In genomic region chr17:39951924-39952664, GRCh38 we compare ENCODE assay signal across 8 cellular contexts. TPM values are rescaled to one million over a fixed set of nuclear protein-coding genes. Genes with fewer than 3 reads are reported as not detected.
A peak's percentile ranks its signal among the peaks of the same experiment; 100 is the strongest.
DNase-seq lines count a peak whose midpoint lies in the region; ATAC-seq, FAIRE-seq and TF ChIP-seq lines count a peak whose summit lies in the region.

No MANE protein-coding gene starts in this region.

- peak overlapping the region; percentile 24 for H3K27ac Mint-ChIP-seq in CD4-positive, alpha-beta T cell
- peak overlapping the region; percentile 85 for H3K27ac Mint-ChIP-seq in dendritic cell treated with granulocyte-macrophage colony-stimulating factor and Interleukin-4, amounts not matched to agents 40 ng/mL and 50 ng/mL, for 4 days
- peak overlapping the region in 1 of 3 experiments; percentile 48 for H3K27ac Mint-ChIP-seq in nephron

- H3K27me3 ChIP-seq in CD4-positive, alpha-beta T cell (ENCODE audit: control insufficient read depth, insufficient read depth, low read length) = no peaks in the 10 kb centered on the region
- H3K27me3 ChIP-seq in HUES64 (ENCODE audit: insufficient read depth, low read length) (peaks cover 17% of the 10 kb centered on the region), aorta (ENCODE audit: control insufficient read depth in 1 of 2, insufficient read depth in 2 of 2, low read length in 1 of 2) (no peaks in the 10 kb centered on the region)

- DNase-seq in CD4-positive, alpha-beta T cell = no peak
- DNase-seq in aorta (no peak), GM12892 (ENCODE audit: insufficient read length) (no peak)

- peak overlapping the region; percentile 68 for H3K4me3 Mint-ChIP-seq in CD4-positive, alpha-beta T cell
- peak overlapping the region; percentile 72 for H3K4me3 Mint-ChIP-seq in dendritic cell treated with granulocyte-macrophage colony-stimulating factor and Interleukin-4, amounts not matched to agents 40 ng/mL and 50 ng/mL, for 4 days
- H3K4me3 Mint-ChIP-seq in nephron = peak overlapping the region; percentile 68 to 70 (median 70)

- H3K4me1 ChIP-seq in HUES64 (ENCODE audit: insufficient read depth, low read length) (no peaks in the 10 kb centered on the region; the same call in 1 of the 2 replicates), aorta (ENCODE audit: control insufficient read depth in 1 of 2, insufficient read depth in 2 of 2, low read length in 2 of 2) (no peaks in the 10 kb centered on the region)

- H3K4me1 Mint-ChIP-seq in CD4-positive, alpha-beta T cell (ENCODE audit: low read depth) = peaks cover 31% of the 10 kb centered on the region
- H3K4me1 Mint-ChIP-seq in dendritic cell treated with granulocyte-macrophage colony-stimulating factor and Interleukin-4, amounts not matched to agents 40 ng/mL and 50 ng/mL, for 4 days (ENCODE audit: low read depth) = peaks cover 58% of the 10 kb centered on the region
- H3K4me1 Mint-ChIP-seq in nephron = peaks cover 14% of the 10 kb centered on the region

- H3K27me3 Mint-ChIP-seq in CD4-positive, alpha-beta T cell = no peaks in the 10 kb centered on the region
- H3K27me3 Mint-ChIP-seq in dendritic cell treated with granulocyte-macrophage colony-stimulating factor and Interleukin-4, amounts not matched to agents 40 ng/mL and 50 ng/mL, for 4 days = peaks cover 20% of the 10 kb centered on the region
- H3K27me3 Mint-ChIP-seq in nephron (ENCODE audit: low read depth) = no peaks in the 10 kb centered on the region

- POLR2A ChIA-PET in CD4-positive, alpha-beta T cell (lab: Charles Lee) = interaction anchor here (1.0 to 3.6 kb wide), 4 partner anchors 25 to 222 kb away, joined by 3 to 46 read pairs (median 5); partner anchors contain the start of genes LRRC3C, MIEN1, ORMDL3 and PSMD3

- 62% methylated on average over 21 of the region's 21 CpGs for WGBS in HUES64
- WGBS in aorta, 2 donors = 77 to 78% methylated on average over 21 of the region's 21 CpGs

- no peaks in the 10 kb centered on the region for H3K9me3 ChIP-seq in CD4-positive, alpha-beta T cell (ENCODE audit: control insufficient read depth, low read length)
- no peaks in the 10 kb centered on the region for H3K9me3 ChIP-seq in HUES64 (ENCODE audit: insufficient read depth, low read depth, low read length)
- no peaks in the 10 kb centered on the region for H3K9me3 ChIP-seq in aorta (ENCODE audit: control insufficient read depth, low read length)

- ATAC-seq in CD4-positive, alpha-beta T cell (ENCODE audit: poor library complexity) = peak; percentile 1
- ATAC-seq in GM21526 (IDR thresholded peaks at IDR 0.05; ENCODE audit: low FRiP score, unreplicated experiment) = no peak
- ATAC-seq in HG02623 (IDR thresholded peaks at IDR 0.05; ENCODE audit: unreplicated experiment) = no peak
- ATAC-seq in aorta (ENCODE audit: low FRiP score) = no peak

- CTCF ChIA-PET in CD4-positive, alpha-beta T cell (lab: Charles Lee) = interaction anchor here (2.3 to 2.9 kb wide), 2 partner anchors 28 kb away, joined by 6 to 22 read pairs; partner anchors contain the start of gene PSMD3

- no peak for FAIRE-seq in GM12892 (lab: Jason Lieb, UNC)

- TF ChIP-seq CTCF in CD4-positive, alpha-beta T cell (IDR thresholded peaks at IDR 0.05) = no peak
- no peak for TF ChIP-seq CTCF in nephron (IDR thresholded peaks at IDR 0.05; ENCODE audit: unreplicated experiment in 3 of 3)

- no peaks in the 10 kb centered on the region for H3K36me3 Mint-ChIP-seq in CD4-positive, alpha-beta T cell (ENCODE audit: low read depth)
- H3K36me3 Mint-ChIP-seq in dendritic cell treated with granulocyte-macrophage colony-stimulating factor and Interleukin-4, amounts not matched to agents 40 ng/mL and 50 ng/mL, for 4 days (ENCODE audit: low read depth) = no peaks in the 10 kb centered on the region
- H3K36me3 Mint-ChIP-seq in nephron (ENCODE audit: low read depth) = no peaks in the 10 kb centered on the region

- H3K27ac ChIP-seq in CD4-positive, alpha-beta T cell (ENCODE audit: low read depth, low read length) = no peak overlapping the region
- H3K27ac ChIP-seq in HUES64 (ENCODE audit: low read depth, low read length) = no peak overlapping the region
- H3K27ac ChIP-seq in aorta (ENCODE audit: low read depth in 1 of 2, low read length in 2 of 2) = no peak overlapping the region

- TF ChIP-seq POLR2A in GM12892 (IDR thresholded peaks at IDR 0.05; ENCODE audit: low read depth, low read length) = no peak

- H3K9ac ChIP-seq in HUES64 (ENCODE audit: low read depth, low read length) = no peak overlapping the region

- peak overlapping the region; percentile 55 for H3K4me3 ChIP-seq in HUES64 (ENCODE audit: low read length)
- H3K4me3 ChIP-seq in aorta (ENCODE audit: low read length in 2 of 2) = no peak overlapping the region

- no peaks in the 10 kb centered on the region for H3K9me3 Mint-ChIP-seq in CD4-positive, alpha-beta T cell
- H3K9me3 Mint-ChIP-seq in dendritic cell treated with granulocyte-macrophage colony-stimulating factor and Interleukin-4, amounts not matched to agents 40 ng/mL and 50 ng/mL, for 4 days = no peaks in the 10 kb centered on the region
- H3K9me3 Mint-ChIP-seq in nephron = no peaks in the 10 kb centered on the region

- intact Hi-C loops in CD4-positive, alpha-beta T cell (cut with DNase I, micrococcal nuclease) = loop anchor here in 1 of 2 experiments (10.0 kb wide), 1 partner anchor 317 kb away; the partner anchor contains the start of gene STARD3
- intact Hi-C loops in dendritic cell treated with granulocyte-macrophage colony-stimulating factor and Interleukin-4, amounts not matched to agents 40 ng/mL and 50 ng/mL, for 4 days (cut with micrococcal nuclease) = loop anchor here (2.0 kb wide), 1 partner anchor 25 kb away; the partner anchor contains the start of genes LRRC3C and ORMDL3
- intact Hi-C loops in aorta (cut with DNase I) = loop anchor here (2.0 kb wide), 1 partner anchor 23 kb away; no protein-coding TSS in a partner anchor

- H3K36me3 ChIP-seq in HUES64 (ENCODE audit: insufficient read depth, low read length) (no peaks in the 10 kb centered on the region), aorta (ENCODE audit: control insufficient read depth in 1 of 2, insufficient read depth in 2 of 2, low read length in 1 of 2) (no peaks in the 10 kb centered on the region)

RNA-seq across cellular contexts. Expression of gene GSDMA, which starts 10.7 kb away (rescaled TPM):
- total RNA-seq in CD4-positive, alpha-beta T cell = under 1 TPM in 1 of 2 experiments, not detected in 1; 0.14 TPM
- not detected for polyA plus RNA-seq in HUES64 (2013, experiment 1 of 2)
- not detected for polyA plus RNA-seq in HUES64 (2013, experiment 2 of 2)
- 1 to 10 TPM; 1.2 to 6.2 TPM for total RNA-seq in aorta
- under 1 TPM in 1 of 2 donors, not detected in 1; 0.28 TPM for polyA plus RNA-seq in aorta
- polyA plus RNA-seq in GM12892 (2012; ENCODE audit: missing spikeins) = not detected

RNA-seq across cellular contexts. Expression of gene LRRC3C, which starts 24.6 kb away (rescaled TPM):
- total RNA-seq in CD4-positive, alpha-beta T cell = not detected
- polyA plus RNA-seq in HUES64 (2013, experiment 1 of 2) = not detected
- polyA plus RNA-seq in HUES64 (2013, experiment 2 of 2) = not detected
- total RNA-seq in aorta = not detected
- polyA plus RNA-seq in aorta = not detected
- polyA plus RNA-seq in GM12892 (2012; ENCODE audit: missing spikeins) = not detected

RNA-seq across cellular contexts. Expression of gene ORMDL3, which starts 24.7 kb away (rescaled TPM):
- 100 to 1,000 TPM; 103 to 105 TPM for total RNA-seq in CD4-positive, alpha-beta T cell
- polyA plus RNA-seq in HUES64 (2013, experiment 1 of 2) = 33.6 TPM
- polyA plus RNA-seq in HUES64 (2013, experiment 2 of 2) = 41.3 TPM
- total RNA-seq in aorta = 10 to 100 TPM; 44.2 to 45.0 TPM
- 10 to 100 TPM; 50.4 to 74.0 TPM for polyA plus RNA-seq in aorta
- 41.1 TPM for polyA plus RNA-seq in GM12892 (2012; ENCODE audit: missing spikeins)

RNA-seq across cellular contexts. Expression of gene PSMD3, which starts 28.5 kb away (rescaled TPM):
- 10 to 100 TPM; 66.7 to 71.9 TPM for total RNA-seq in CD4-positive, alpha-beta T cell
- 165 TPM for polyA plus RNA-seq in HUES64 (2013, experiment 1 of 2)
- polyA plus RNA-seq in HUES64 (2013, experiment 2 of 2) = 153 TPM
- total RNA-seq in aorta = 10 to 100 TPM; 60.5 to 60.9 TPM
- 10 to 100 TPM; 27.0 to 59.3 TPM for polyA plus RNA-seq in aorta
- polyA plus RNA-seq in GM12892 (2012; ENCODE audit: missing spikeins) = 70.5 TPM

RNA-seq across cellular contexts. Expression of gene GSDMB, which starts 33.7 kb away (rescaled TPM):
- total RNA-seq in CD4-positive, alpha-beta T cell = 10 to 100 TPM; 22.3 to 22.7 TPM
- 3.9 TPM for polyA plus RNA-seq in HUES64 (2013, experiment 1 of 2)
- 4.7 TPM for polyA plus RNA-seq in HUES64 (2013, experiment 2 of 2)
- total RNA-seq in aorta = 10 to 100 TPM in 1 of 2 donors, 1 to 10 TPM in 1; 9.7 to 14.5 TPM
- 10 to 100 TPM; 16.7 to 30.1 TPM for polyA plus RNA-seq in aorta
- polyA plus RNA-seq in GM12892 (2012; ENCODE audit: missing spikeins) = 8.6 TPM
